In genomic region chr3:50347187-50347813, GRCh38 we compare ENCODE assay signal across 8 cellular contexts. TPM values are rescaled to one million over a fixed set of nuclear protein-coding genes. Genes with fewer than 3 reads are reported as not detected.
DNase-seq lines count a peak whose midpoint lies in the region; ATAC-seq and TF ChIP-seq lines count a peak whose summit lies in the region.

No MANE protein-coding gene starts in this region.

- 0 out of 2 replicates have a peak, but pooled peaks have one; percentile 43 for TF ChIP-seq POLR2A in IMR-90 (IDR thresholded peaks at IDR 0.05; ENCODE audit: low read depth, low read length)

- H4K8ac ChIP-seq in IMR-90 (ENCODE audit: low read depth in 2 of 2, low read length in 2 of 2), result peak overlapping the region in 1 of 2 experiments; percentile 34; a peak in 1 of 4 replicates

- POLR2A ChIA-PET in IMR-90 (lab: Charles Lee; ENCODE audit: unreplicated experiment), result interaction anchor here (0.6 kb wide), 1 partner anchor 26 kb away, joined by 10 read pairs; no protein-coding TSS in a partner anchor

- no peak overlapping the region for H3K56ac ChIP-seq in IMR-90 (ENCODE audit: extremely low read depth, insufficient read depth, low read length)

- H3K14ac ChIP-seq in IMR-90 (replicated peaks; ENCODE audit: low read depth, low read length), result no peak overlapping the region

- no peak overlapping the region for H2AK5ac ChIP-seq in IMR-90 (ENCODE audit: low read depth, low read length)

- TF ChIP-seq RAD21 in IMR-90 (IDR thresholded peaks at IDR 0.05; ENCODE audit: low read length), result peak; percentile 85

- H3K4me3 ChIP-seq in IMR-90 (ENCODE audit: insufficient read depth, low read depth, low read length) (no peak overlapping the region), psoas muscle (no peak overlapping the region)

- no TSS peak for BruUV-seq in IMR-90 (replicated peaks; lab: Mats Ljungman, UMichigan)

- CTCF ChIA-PET in IMR-90 (lab: Yijun Ruan, JAX), result interaction anchor here (0.6 to 0.7 kb wide), 2 partner anchors 195 to 213 kb away, joined by 3 read pairs; no protein-coding TSS in a partner anchor

- H2BK20ac ChIP-seq in IMR-90 (ENCODE audit: low read depth, low read length), result no peak overlapping the region

- H3K27me3 ChIP-seq in IMR-90 (ENCODE audit: control insufficient read depth, insufficient read depth, low read length), result no peaks in the 10 kb centered on the region
- no peaks in the 10 kb centered on the region for H3K27me3 ChIP-seq in psoas muscle (ENCODE audit: insufficient read depth in 3 of 3, low read length in 2 of 3)

- H3K79me1 ChIP-seq in IMR-90 (ENCODE audit: low read depth in 1 of 2, low read length in 2 of 2), result peaks cover 23 to 30% of the 10 kb centered on the region in 2 experiments

- peak; percentile 76 for DNase-seq in Caki2 (ENCODE audit: low read depth)
- DNase-seq in IMR-90, result peak; percentile 71
- peak; percentile 28 for DNase-seq in SIG-M5 (lab: John Stamatoyannopoulos, UW)
- DNase-seq in activated effector memory CD4-positive, alpha-beta T cell treated with anti-CD3 and anti-CD28 coated beads, Interleukin-2, amount 50 U/mL, for 16 hours, result peak; percentile 92
- peak; percentile 62 for DNase-seq in globus pallidus (ENCODE audit: low spot score)
- peak; percentile 69 to 83 for DNase-seq in psoas muscle
- no peak for DNase-seq in NCI-H226

- 0 out of 2 replicates have a peak, but pooled peaks have one; percentile 8 for ATAC-seq in IMR-90 (ENCODE audit: low read depth)
- ATAC-seq in psoas muscle, result peak in 1 of 4 donors; percentile 10
- ATAC-seq in HG03025 (IDR thresholded peaks at IDR 0.05; ENCODE audit: low FRiP score, unreplicated experiment), result no peak

- H3K4me2 ChIP-seq in IMR-90 (ENCODE audit: low read depth, low read length), result no peak overlapping the region

- H3K4me1 ChIP-seq in IMR-90 (ENCODE audit: control insufficient read depth, insufficient read depth, low read length), result peaks cover 11% of the 10 kb centered on the region
- H3K4me1 ChIP-seq in psoas muscle, result peaks cover 27% of the 10 kb centered on the region

- H2BK5ac ChIP-seq in IMR-90 (ENCODE audit: low read depth, low read length, poor library complexity, severe bottlenecking), result no peak overlapping the region

- no peak overlapping the region for H4K5ac ChIP-seq in IMR-90 (ENCODE audit: low read depth, low read length)

- peak overlapping the region; percentile 47 for H2AFZ ChIP-seq in IMR-90 (replicated peaks; ENCODE audit: low read length, poor library complexity)

- peak overlapping the region; percentile 39; the same call in 1 of the 2 replicates for H3K4ac ChIP-seq in IMR-90 (ENCODE audit: low read depth, low read length)

- H3K18ac ChIP-seq in IMR-90 (ENCODE audit: low read depth, low read length), result no peak overlapping the region

- H3K36me3 ChIP-seq in IMR-90 (ENCODE audit: control insufficient read depth, insufficient read depth, low read length) (peaks cover 9% of the 10 kb centered on the region; the same call in 1 of the 2 replicates), psoas muscle (ENCODE audit: insufficient read depth in 1 of 2, low read depth in 1 of 2) (peaks cover 0 to 19% of the 10 kb centered on the region in 2 donors)

- H3K9ac ChIP-seq in IMR-90 (ENCODE audit: low read depth, low read length), result no peak overlapping the region

- dilution Hi-C loops in IMR-90 (cut with HindIII; ENCODE audit: low sequenced_read_pairs, unreplicated experiment), result no loop called here

- H4K91ac ChIP-seq in IMR-90 (ENCODE audit: insufficient read depth, low read depth, low read length), result no peak overlapping the region

- intact Hi-C loops in IMR-90 (cut with micrococcal nuclease), result loop anchor here (1.0 to 5.0 kb wide), 3 partner anchors 195 to 1040 kb away; partner anchors contain the start of gene MANF
- intact Hi-C loops in psoas muscle (cut with DNase I), result loop anchor here in 1 of 2 donors (2.0 kb wide), 1 partner anchor 196 kb away; no protein-coding TSS in a partner anchor

- TF ChIP-seq CTCF in IMR-90 (conservative IDR thresholded peaks at IDR 0.05; ENCODE audit: low read depth, low read length), result peak; percentile 79
- peak; percentile 61 for TF ChIP-seq CTCF in psoas muscle (IDR thresholded peaks at IDR 0.05)

- H2BK15ac ChIP-seq in IMR-90 (ENCODE audit: low read depth, low read length), result no peak overlapping the region

- no peak overlapping the region for H3K23ac ChIP-seq in IMR-90 (ENCODE audit: low read depth, low read length)

- H3K9me1 ChIP-seq in IMR-90 (ENCODE audit: insufficient read depth, low read length), result peaks cover 4% of the 10 kb centered on the region; the same call in 1 of the 2 replicates

- H3K27ac ChIP-seq in IMR-90 (ENCODE audit: insufficient read depth, low read length) (no peak overlapping the region), psoas muscle (no peak overlapping the region)

- 55% methylated on average over 5 of the region's 14 CpGs; no CpG with 5 or more reads in 1 of the 2 experiments for WGBS in IMR-90 (ENCODE audit: extremely low coverage in 2 of 2, insufficient read length in 1 of 2), 2 experiments
- WGBS in psoas muscle, 3 donors, result 25 to 29% (median 28%) methylated on average over 14 of the region's 14 CpGs

- no peak overlapping the region for H2BK120ac ChIP-seq in IMR-90 (ENCODE audit: low read depth, low read length)

- in situ Hi-C loops in Caki2 (cut with HindIII; ENCODE audit: low pct_unique_long_range_greater_than_20kb, low sequenced_read_pairs), result no loop called here
- in situ Hi-C loops in IMR-90 (cut with MboI; ENCODE audit: low sequenced_read_pairs), result loop anchor here (5.0 to 25.0 kb wide), 4 partner anchors 200 to 1815 kb away; partner anchors contain the start of genes ABHD14B, GPR62, MANF and PCBP4

- peak overlapping the region; percentile 87 for H2AK9ac ChIP-seq in IMR-90 (replicated peaks; ENCODE audit: low read depth, low read length, poor library complexity)

- no peaks in the 10 kb centered on the region for H3K9me3 ChIP-seq in IMR-90 (ENCODE audit: control insufficient read depth, insufficient read depth, low read length)
- H3K9me3 ChIP-seq in psoas muscle, result no peaks in the 10 kb centered on the region

- peaks cover 2% of the 10 kb centered on the region for H4K20me1 ChIP-seq in IMR-90 (ENCODE audit: insufficient read depth, low read length)

TF ChIP-seq in IMR-90, 13 proteins besides CTCF, POLR2A, EP300 and RAD21 (continues in another document):
- no peak for TF ChIP-seq BHLHE40 (IDR thresholded peaks at IDR 0.05; ENCODE audit: low read depth, low read length)
- no peak for TF ChIP-seq CEBPB (IDR thresholded peaks at IDR 0.05; ENCODE audit: low read depth, low read length)
- no peak for TF ChIP-seq CHD1 (IDR thresholded peaks at IDR 0.05; ENCODE audit: low read depth, low read length)
- no peak for TF ChIP-seq RCOR1 (IDR thresholded peaks at IDR 0.05; ENCODE audit: insufficient replicate concordance, low read length)
- TF ChIP-seq MAFK (IDR thresholded peaks at IDR 0.05; ENCODE audit: low read depth, low read length), result no peak
- TF ChIP-seq SMC3 (IDR thresholded peaks at IDR 0.05; ENCODE audit: low read depth, low read length), result peak; percentile 75
- peak; percentile 57 for TF ChIP-seq FOS (IDR thresholded peaks at IDR 0.05; ENCODE audit: low read depth, low read length)

RNA-seq across cellular contexts. Expression of gene ZMYND10, which starts 1.8 kb away (rescaled TPM):
- 3.3 and 10.8 TPM in 2 replicates for total RNA-seq in Caki2 (2014; rRNA removed; shearing (Covaris generic); ENCODE audit: low replicate concordance)
- 0.83 and 1.1 TPM in 2 replicates for total RNA-seq in IMR-90 (2012; rRNA removed)
- 1.1 and 1.4 TPM in 2 replicates for polyA plus RNA-seq in IMR-90 (2012; rRNA removed)
- polyA plus RNA-seq in IMR-90 (2012; cell fraction: cytosol; rRNA removed), result 1.3 and 2.1 TPM in 2 replicates
- polyA plus RNA-seq in IMR-90 (2012; cell fraction: nucleus; rRNA removed; ENCODE audit: low replicate concordance), result 2.2 and 2.7 TPM in 2 replicates
- total RNA-seq in psoas muscle, result under 1 TPM; 0.24 to 0.99 (median 0.57) TPM
- under 1 TPM; 0.23 to 0.99 (median 0.51) TPM for polyA plus RNA-seq in psoas muscle

RNA-seq across cellular contexts. Expression of gene NPRL2, which starts 3.3 kb away (rescaled TPM):
- 19.8 and 26.0 TPM in 2 replicates for total RNA-seq in Caki2 (2014; rRNA removed; shearing (Covaris generic); ENCODE audit: low replicate concordance)
- total RNA-seq in IMR-90 (2012; rRNA removed), result 27.5 and 38.7 TPM in 2 replicates
- polyA plus RNA-seq in IMR-90 (2012; rRNA removed), result 38.3 and 38.5 TPM in 2 replicates
- 25.2 and 33.3 TPM in 2 replicates for polyA plus RNA-seq in IMR-90 (2012; cell fraction: cytosol; rRNA removed)
- polyA plus RNA-seq in IMR-90 (2012; cell fraction: nucleus; rRNA removed; ENCODE audit: low replicate concordance), result 62.9 and 100 TPM in 2 replicates
- total RNA-seq in psoas muscle, result 10 to 100 TPM; 16.1 to 29.5 (median 19.6) TPM
- polyA plus RNA-seq in psoas muscle, result 10 to 100 TPM; 21.5 to 36.6 (median 21.7) TPM

RNA-seq across cellular contexts. Expression of gene CYB561D2, which starts 3.4 kb away (rescaled TPM):
- 21.7 and 42.8 TPM in 2 replicates for total RNA-seq in Caki2 (2014; rRNA removed; shearing (Covaris generic); ENCODE audit: low replicate concordance)
- total RNA-seq in IMR-90 (2012; rRNA removed), result 26.1 and 29.2 TPM in 2 replicates
- polyA plus RNA-seq in IMR-90 (2012; rRNA removed), result 31.7 and 41.5 TPM in 2 replicates
- polyA plus RNA-seq in IMR-90 (2012; cell fraction: cytosol; rRNA removed), result 28.2 and 48.4 TPM in 2 replicates
- polyA plus RNA-seq in IMR-90 (2012; cell fraction: nucleus; rRNA removed; ENCODE audit: low replicate concordance), result 41.4 and 73.4 TPM in 2 replicates
- 1 to 10 TPM; 5.7 to 9.2 (median 7.0) TPM for total RNA-seq in psoas muscle
- polyA plus RNA-seq in psoas muscle, result 10 to 100 TPM; 14.7 to 34.8 (median 17.5) TPM

RNA-seq across cellular contexts. Expression of gene RASSF1, which starts 6.7 kb away (rescaled TPM):
- total RNA-seq in Caki2 (2014; rRNA removed; shearing (Covaris generic); ENCODE audit: low replicate concordance), result 37.1 and 38.8 TPM in 2 replicates
- total RNA-seq in IMR-90 (2012; rRNA removed) (17.4 and 18.3 TPM in 2 replicates), psoas muscle (10 to 100 TPM; 10.1 to 24.2 (median 14.9) TPM)
- polyA plus RNA-seq in IMR-90 (2012; rRNA removed) (53.4 and 55.6 TPM in 2 replicates), psoas muscle (10 to 100 TPM; 33.3 to 84.5 (median 37.9) TPM)
- 48.6 and 60.5 TPM in 2 replicates for polyA plus RNA-seq in IMR-90 (2012; cell fraction: cytosol; rRNA removed)
- 77.2 and 105 TPM in 2 replicates for polyA plus RNA-seq in IMR-90 (2012; cell fraction: nucleus; rRNA removed; ENCODE audit: low replicate concordance)

RNA-seq across cellular contexts. Expression of gene TMEM115, which starts 12.0 kb away (rescaled TPM):
- 33.9 and 59.0 TPM in 2 replicates for total RNA-seq in Caki2 (2014; rRNA removed; shearing (Covaris generic); ENCODE audit: low replicate concordance)
- total RNA-seq in IMR-90 (2012; rRNA removed) (35.3 and 35.6 TPM in 2 replicates), psoas muscle (10 to 100 TPM; 20.4 to 29.1 (median 23.2) TPM)
- polyA plus RNA-seq in IMR-90 (2012; rRNA removed) (47.3 and 54.3 TPM in 2 replicates), psoas muscle (10 to 100 TPM; 29.7 to 49.6 (median 42.7) TPM)
- 52.1 and 61.0 TPM in 2 replicates for polyA plus RNA-seq in IMR-90 (2012; cell fraction: cytosol; rRNA removed)
- polyA plus RNA-seq in IMR-90 (2012; cell fraction: nucleus; rRNA removed; ENCODE audit: low replicate concordance), result 14.6 and 28.3 TPM in 2 replicates
